1 cellular context compared by ENCODE assay signal in genomic region chr4:151760713-151761661, GRCh38.
TF ChIP-seq lines count a peak whose summit lies in the region.

GATB (minus strand) TSS chr4:151761007; CDS start chr4:151760982, 25 bp downstream.

TF ChIP-seq in A549, 52 proteins besides CTCF, POLR2A, EP300 and RAD21 (continued from another document):
- TF ChIP-seq REST (IDR thresholded peaks at IDR 0.05) (no peak), SMC3 (IDR thresholded peaks at IDR 0.05) (peak; percentile 30; the same call in 1 of the 3 replicates), RARB (CRISPR knock-in tag; IDR thresholded peaks at IDR 0.05) (no peak), CBX2 (IDR thresholded peaks at IDR 0.05; ENCODE audit: borderline replicate concordance, low read depth) (no peak), ATOH8 (CRISPR knock-in tag; IDR thresholded peaks at IDR 0.05; ENCODE audit: low read depth) (no peak), HDAC2 (IDR thresholded peaks at IDR 0.05) (peak; percentile 83), EHF (CRISPR knock-in tag; IDR thresholded peaks at IDR 0.05) (no peak), ZNF302 (CRISPR knock-in tag; IDR thresholded peaks at IDR 0.05) (no peak)
